14 cellular contexts compared by ENCODE assay signal in genomic region chr17:2427910-2428309, GRCh38. TPM values are rescaled to one million over a fixed set of nuclear protein-coding genes. Genes with fewer than 3 reads are reported as not detected.
A peak's percentile ranks its signal among the peaks of the same experiment; 100 is the strongest.
DNase-seq lines count a peak whose midpoint lies in the region; ATAC-seq and TF ChIP-seq lines count a peak whose summit lies in the region.
"Had no signal": no experiment of that assay in that cellular context is flagged by ENCODE, and none has a peak within 500 bp of the region (broad histone marks: within the 10 kb centered on the region; RNA-seq: fewer than 3 reads in every experiment).

No MANE protein-coding gene starts in this region.

- ATAC-seq in activated naive CD8-positive, alpha-beta T cell treated with anti-CD3 and anti-CD28 coated beads, Interleukin-2, amount 50 U/mL, for 24 hours = no peak
- ATAC-seq in left lung = no peak
- ATAC-seq: GM12878 had no signal

- H3K36me3 Mint-ChIP-seq in activated naive CD8-positive, alpha-beta T cell treated with anti-CD3 and anti-CD28 coated beads, Interleukin-2, amount 50 U/mL, for 24 hours (ENCODE audit: low read depth) = peaks cover 11% of the 10 kb centered on the region
- peaks cover 3% of the 10 kb centered on the region for H3K36me3 Mint-ChIP-seq in activated naive CD8-positive, alpha-beta T cell treated with anti-CD3 and anti-CD28 coated beads for 36 hours
- peaks cover 5% of the 10 kb centered on the region for H3K36me3 Mint-ChIP-seq in endothelial cell (ENCODE audit: low read depth, unreplicated experiment)

- peaks cover 1% of the 10 kb centered on the region for H3K4me1 ChIP-seq in testis
- no peaks in the 10 kb centered on the region for H3K4me1 ChIP-seq in left lung

- 0 out of 2 replicates have a peak overlapping the region, but pooled peaks have one; percentile 17 for H3K27ac ChIP-seq in SK-N-MC
- H3K27ac ChIP-seq in testis = peak overlapping the region; percentile 41 to 46
- H3K27ac ChIP-seq in left lung = no peak overlapping the region

- peak overlapping the region; percentile 31 for H3K27ac Mint-ChIP-seq in activated naive CD8-positive, alpha-beta T cell treated with anti-CD3 and anti-CD28 coated beads, Interleukin-2, amount 50 U/mL, for 24 hours
- no peak overlapping the region for H3K27ac Mint-ChIP-seq in activated naive CD8-positive, alpha-beta T cell treated with anti-CD3 and anti-CD28 coated beads for 36 hours
- peak overlapping the region; percentile 53 for H3K27ac Mint-ChIP-seq in endothelial cell (ENCODE audit: unreplicated experiment)
- H3K27ac Mint-ChIP-seq: CD4-positive, alpha-beta T cell had no signal

- TF ChIP-seq CTCF in endothelial cell (IDR thresholded peaks at IDR 0.05; ENCODE audit: unreplicated experiment) = no peak
- no peak for TF ChIP-seq CTCF in testis (IDR thresholded peaks at IDR 0.05)
- no peak for TF ChIP-seq CTCF in left lung (IDR thresholded peaks at IDR 0.05)

- H3K36me3 ChIP-seq in SK-N-MC (ENCODE audit: insufficient read depth, low read length) (peaks cover 5% of the 10 kb centered on the region; the same call in 1 of the 2 replicates), testis (ENCODE audit: low read depth, missing control alignments) (no peaks in the 10 kb centered on the region), left lung (peaks cover 0 to 2% of the 10 kb centered on the region in 2 donors)

- TF ChIP-seq POLR2A in testis (IDR thresholded peaks at IDR 0.05) = no peak

- no peaks in the 10 kb centered on the region for H3K27me3 Mint-ChIP-seq in activated naive CD8-positive, alpha-beta T cell treated with anti-CD3 and anti-CD28 coated beads, Interleukin-2, amount 50 U/mL, for 24 hours
- H3K27me3 Mint-ChIP-seq in activated naive CD8-positive, alpha-beta T cell treated with anti-CD3 and anti-CD28 coated beads for 36 hours = no peaks in the 10 kb centered on the region
- peaks cover 3% of the 10 kb centered on the region for H3K27me3 Mint-ChIP-seq in endothelial cell (ENCODE audit: unreplicated experiment)
- H3K27me3 Mint-ChIP-seq: B cell; CD4-positive, alpha-beta T cell; IgD-negative memory B cell had no signal

- 68 to 80% methylated on average over 1 of the region's 1 CpG for WGBS in testis, 2 donors

- H3K4me3 ChIP-seq in SK-N-MC (no peak overlapping the region), testis (no peak overlapping the region), left lung (no peak overlapping the region)
- H3K4me3 ChIP-seq: GM12878 had no signal

- H3K27me3 ChIP-seq in testis (no peaks in the 10 kb centered on the region), left lung (no peaks in the 10 kb centered on the region)

- H3K9me3 ChIP-seq in SK-N-MC (ENCODE audit: low read depth, low read length) (no peaks in the 10 kb centered on the region), testis (no peaks in the 10 kb centered on the region), left lung (no peaks in the 10 kb centered on the region)

- H3K9ac ChIP-seq in SK-N-MC (ENCODE audit: insufficient read length) = no peak overlapping the region

- H3K4me3 Mint-ChIP-seq in activated naive CD8-positive, alpha-beta T cell treated with anti-CD3 and anti-CD28 coated beads, Interleukin-2, amount 50 U/mL, for 24 hours = no peak overlapping the region
- H3K4me3 Mint-ChIP-seq in activated naive CD8-positive, alpha-beta T cell treated with anti-CD3 and anti-CD28 coated beads for 36 hours = no peak overlapping the region
- H3K4me3 Mint-ChIP-seq in endothelial cell (ENCODE audit: unreplicated experiment) = no peak overlapping the region
- H3K4me3 Mint-ChIP-seq: B cell; CD4-positive, alpha-beta T cell; IgD-negative memory B cell had no signal

- intact Hi-C loops in testis (cut with DNase I; ENCODE audit: low total_unique reads) (no loop called here), left lung (cut with DNase I) (no loop called here)

- H3K4me1 Mint-ChIP-seq in activated naive CD8-positive, alpha-beta T cell treated with anti-CD3 and anti-CD28 coated beads, Interleukin-2, amount 50 U/mL, for 24 hours = no peaks in the 10 kb centered on the region
- H3K4me1 Mint-ChIP-seq in activated naive CD8-positive, alpha-beta T cell treated with anti-CD3 and anti-CD28 coated beads for 36 hours = peaks cover 2% of the 10 kb centered on the region
- H3K4me1 Mint-ChIP-seq in endothelial cell (ENCODE audit: unreplicated experiment) = peaks cover 9% of the 10 kb centered on the region
- H3K4me1 Mint-ChIP-seq: B cell, IgD-negative memory B cell had no signal

- no peak for DNase-seq in activated naive CD8-positive, alpha-beta T cell treated with anti-CD3 and anti-CD28 coated beads, Interleukin-2, amount 50 U/mL, for 24 hours
- no peak for DNase-seq in activated naive CD8-positive, alpha-beta T cell treated with anti-CD3 and anti-CD28 coated beads for 36 hours
- DNase-seq in SK-N-MC (ENCODE audit: low read depth, low spot score) = no peak
- no peak for DNase-seq in endothelial cell (ENCODE audit: low spot score)
- no peak for DNase-seq in testis
- no peak for DNase-seq in OCI-M1 (lab: John Stamatoyannopoulos, UW)
- no peak for DNase-seq in left lung
- DNase-seq: C1 segment of cervical spinal cord; CD4-positive, alpha-beta T cell; DMS79; HCEC 1CT had no signal

- no peaks in the 10 kb centered on the region for H3K9me3 Mint-ChIP-seq in activated naive CD8-positive, alpha-beta T cell treated with anti-CD3 and anti-CD28 coated beads, Interleukin-2, amount 50 U/mL, for 24 hours
- no peaks in the 10 kb centered on the region for H3K9me3 Mint-ChIP-seq in activated naive CD8-positive, alpha-beta T cell treated with anti-CD3 and anti-CD28 coated beads for 36 hours
- H3K9me3 Mint-ChIP-seq in endothelial cell (ENCODE audit: unreplicated experiment) = no peaks in the 10 kb centered on the region
- H3K9me3 Mint-ChIP-seq: CD4-positive, alpha-beta T cell; IgD-negative memory B cell had no signal

RNA-seq across cellular contexts. Expression of gene MNT, which starts 27.1 kb away (rescaled TPM):
- total RNA-seq in activated naive CD8-positive, alpha-beta T cell treated with anti-CD3 and anti-CD28 coated beads for 36 hours = 10 to 100 TPM; 23.8 to 25.6 TPM
- total RNA-seq in endothelial cell (ENCODE audit: unreplicated experiment) (16.2 TPM), testis (10 to 100 TPM; 46.3 to 67.7 TPM), left lung (10 to 100 TPM; 19.7 to 31.9 TPM)
- polyA plus RNA-seq in testis (ENCODE audit: insufficient read depth, low read depth, low replicate concordance) = 27.9 TPM

Comparison
In these comparisons a context has a peak if more than half of its experiments do, and no peak if none do; other contexts are left out.
1. H3K27ac ChIP-seq: peak in SK-N-MC (single experiment) and testis (2 of 2); none in left lung (0 of 2).